ENCODE assay signal across 8 cellular contexts in the genomic region with DNA sequence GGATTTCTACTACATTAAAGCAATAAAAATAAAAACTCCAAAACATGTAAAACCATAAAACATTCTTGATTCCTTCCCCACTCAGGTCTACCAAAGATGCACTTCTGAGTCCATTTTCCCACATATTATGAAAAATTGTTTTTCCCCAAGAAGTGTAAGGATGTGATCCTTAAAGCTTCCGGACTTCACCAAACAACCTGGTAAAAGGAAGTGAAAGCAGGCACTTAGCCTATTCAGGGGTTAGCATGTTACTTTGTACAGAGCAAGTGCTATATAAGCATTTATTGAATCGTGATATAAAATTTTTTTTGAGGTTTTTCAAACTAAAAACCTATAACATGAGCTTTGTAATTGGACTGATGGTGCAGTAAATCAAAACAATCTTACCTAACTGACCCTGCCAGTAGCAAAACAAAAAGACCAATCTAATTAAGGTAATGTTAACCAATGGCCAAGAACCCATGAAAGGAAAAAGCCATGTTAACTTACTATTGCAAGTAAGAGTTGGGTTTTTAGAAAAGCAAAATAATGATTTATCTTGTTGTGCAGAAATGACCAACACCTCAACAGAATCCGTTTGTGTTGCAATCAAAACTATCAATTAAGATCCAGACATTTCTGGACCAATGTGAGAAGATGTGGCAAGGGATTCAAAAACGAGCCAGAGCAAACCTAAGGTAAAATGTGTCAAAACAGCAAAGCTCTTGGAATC. TPM values are rescaled to one million over a fixed set of nuclear protein-coding genes. Genes with fewer than 3 reads are reported as not detected.
DNase-seq lines count a peak whose midpoint lies in the region; ATAC-seq and TF ChIP-seq lines count a peak whose summit lies in the region.

No MANE protein-coding gene starts in this region.

- no peaks in the 10 kb centered on the region for H3K27me3 Mint-ChIP-seq in activated CD4-positive, alpha-beta T cell treated with anti-CD3 and anti-CD28 coated beads for 36 hours
- no peaks in the 10 kb centered on the region for H3K27me3 Mint-ChIP-seq in activated CD8-positive, alpha-beta T cell treated with anti-CD3 and anti-CD28 coated beads, Interleukin-2, amount 10 ng/mL, durations not matched to agents 7 days and 5 days (ENCODE audit: low read depth)

- no peaks in the 10 kb centered on the region for H3K36me3 ChIP-seq in suprapubic skin

- TF ChIP-seq CTCF in suprapubic skin (IDR thresholded peaks at IDR 0.05) = no peak

- TF ChIP-seq POLR2A in suprapubic skin (IDR thresholded peaks at IDR 0.05) = no peak

- H3K9me3 ChIP-seq in iPS-18c (ENCODE audit: control insufficient read depth, insufficient read depth, low read length) = peaks cover 3% of the 10 kb centered on the region
- H3K9me3 ChIP-seq in suprapubic skin = no peaks in the 10 kb centered on the region

- no peak for TF ChIP-seq EP300 in suprapubic skin (IDR thresholded peaks at IDR 0.05)

- 16% methylated on average over 4 of the region's 4 CpGs for WGBS in suprapubic skin

- CTCF ChIA-PET in activated CD4-positive, alpha-beta T cell treated with anti-CD3 and anti-CD28 coated beads for 36 hours (lab: Charles Lee) = interaction anchor here (0.6 to 2.8 kb wide), 4 partner anchors 10 to 75 kb away, joined by 3 to 9 read pairs (median 4); no protein-coding TSS in a partner anchor
- CTCF ChIA-PET in activated CD8-positive, alpha-beta T cell treated with anti-CD3 and anti-CD28 coated beads, Interleukin-2, amount 10 ng/mL, durations not matched to agents 7 days and 5 days (lab: Charles Lee) = interaction anchor here (1.4 kb wide), 1 partner anchor 259 kb away, joined by 3 read pairs; no protein-coding TSS in a partner anchor
- CTCF ChIA-PET in HEK293T (lab: Yijun Ruan, JAX) = no interaction called here

- no peaks in the 10 kb centered on the region for H3K9me3 Mint-ChIP-seq in activated CD4-positive, alpha-beta T cell treated with anti-CD3 and anti-CD28 coated beads for 36 hours (ENCODE audit: low read depth)
- no peaks in the 10 kb centered on the region for H3K9me3 Mint-ChIP-seq in activated CD8-positive, alpha-beta T cell treated with anti-CD3 and anti-CD28 coated beads, Interleukin-2, amount 10 ng/mL, durations not matched to agents 7 days and 5 days (ENCODE audit: insufficient read depth)

- peaks cover 18% of the 10 kb centered on the region for H3K36me3 Mint-ChIP-seq in activated CD4-positive, alpha-beta T cell treated with anti-CD3 and anti-CD28 coated beads for 36 hours (ENCODE audit: low read depth)
- H3K36me3 Mint-ChIP-seq in activated CD8-positive, alpha-beta T cell treated with anti-CD3 and anti-CD28 coated beads, Interleukin-2, amount 10 ng/mL, durations not matched to agents 7 days and 5 days (ENCODE audit: low read depth) = peaks cover 14% of the 10 kb centered on the region

- intact Hi-C loops in activated CD4-positive, alpha-beta T cell treated with anti-CD3 and anti-CD28 coated beads for 36 hours (cut with DNase I, micrococcal nuclease) = loop anchor here (2.0 to 10.0 kb wide), 10 partner anchors 45 to 1930 kb away; partner anchors contain the start of genes ELP6 (in 1 of the 2), IP6K2 (in 1 of the 2), PTPN23 (in 1 of the 2) and QRICH1 (in 1 of the 2)

- ATAC-seq in activated CD4-positive, alpha-beta T cell treated with anti-CD3 and anti-CD28 coated beads for 36 hours = no peak
- no peak for ATAC-seq in activated CD8-positive, alpha-beta T cell treated with anti-CD3 and anti-CD28 coated beads, Interleukin-2, amount 10 ng/mL, durations not matched to agents 7 days and 5 days

- peaks cover 55% of the 10 kb centered on the region for H3K4me1 Mint-ChIP-seq in activated CD4-positive, alpha-beta T cell treated with anti-CD3 and anti-CD28 coated beads for 36 hours
- H3K4me1 Mint-ChIP-seq in activated CD8-positive, alpha-beta T cell treated with anti-CD3 and anti-CD28 coated beads, Interleukin-2, amount 10 ng/mL, durations not matched to agents 7 days and 5 days (ENCODE audit: low read depth) = peaks cover 47% of the 10 kb centered on the region

- DNase-seq in activated CD4-positive, alpha-beta T cell treated with anti-CD3 and anti-CD28 coated beads for 36 hours = no peak
- no peak for DNase-seq in activated CD4-positive, alpha-beta T cell treated with anti-CD3 and anti-CD28 coated beads, Interleukin-2, amount 50 U/mL, for 1 hour
- no peak for DNase-seq in activated CD8-positive, alpha-beta T cell treated with anti-CD3 and anti-CD28 coated beads, Interleukin-2, amount 10 ng/mL, durations not matched to agents 7 days and 5 days
- DNase-seq in suprapubic skin (ENCODE audit: low spot score in 2 of 2) (no peak), HEK293T (ENCODE audit: extremely low spot score) (no peak), NCI-H526 (lab: John Stamatoyannopoulos, UW) (no peak)
- no peak for DNase-seq in stimulated activated CD4-positive, alpha-beta T cell treated with anti-CD3 and anti-CD28 coated beads, Interleukin-12 subunit alpha, Interleukin-12 subunit beta, amount 100 ng/mL, for 4 hours

- peaks cover 54% of the 10 kb centered on the region for H3K4me1 ChIP-seq in suprapubic skin

- H3K4me3 ChIP-seq in iPS-18c (ENCODE audit: insufficient read depth, low read depth, low read length) (peak overlapping the region; percentile 91), suprapubic skin (peak overlapping the region; percentile 90)

- no peaks in the 10 kb centered on the region for H3K27me3 ChIP-seq in suprapubic skin

- H3K4me3 Mint-ChIP-seq in activated CD4-positive, alpha-beta T cell treated with anti-CD3 and anti-CD28 coated beads for 36 hours = peak overlapping the region; percentile 97
- peak overlapping the region; percentile 87 for H3K4me3 Mint-ChIP-seq in activated CD8-positive, alpha-beta T cell treated with anti-CD3 and anti-CD28 coated beads, Interleukin-2, amount 10 ng/mL, durations not matched to agents 7 days and 5 days

- peak overlapping the region; percentile 99 for H3K27ac Mint-ChIP-seq in activated CD4-positive, alpha-beta T cell treated with anti-CD3 and anti-CD28 coated beads for 36 hours
- H3K27ac Mint-ChIP-seq in activated CD8-positive, alpha-beta T cell treated with anti-CD3 and anti-CD28 coated beads, Interleukin-2, amount 10 ng/mL, durations not matched to agents 7 days and 5 days = peak overlapping the region; percentile 95

- H3K27ac ChIP-seq in suprapubic skin = peak overlapping the region; percentile 97

- POLR2A ChIA-PET in activated CD4-positive, alpha-beta T cell treated with anti-CD3 and anti-CD28 coated beads for 36 hours (lab: Charles Lee) = interaction anchor here (1.8 kb wide), 1 partner anchor 13 kb away, joined by 5 read pairs; no protein-coding TSS in a partner anchor
- POLR2A ChIA-PET in activated CD8-positive, alpha-beta T cell treated with anti-CD3 and anti-CD28 coated beads, Interleukin-2, amount 10 ng/mL, durations not matched to agents 7 days and 5 days (lab: Charles Lee) = interaction anchor here (0.8 kb wide), 1 partner anchor 218 kb away, joined by 7 read pairs; the partner anchor contains the start of gene PTPN23
- POLR2A ChIA-PET in HEK293T (lab: Yijun Ruan, JAX) = no interaction called here

TF ChIP-seq in HEK293T, 16 proteins besides CTCF, POLR2A, EP300 and RAD21:
- TF ChIP-seq LEF1 (IDR thresholded peaks at IDR 0.05; ENCODE audit: borderline replicate concordance) (no peak), SP1 (IDR thresholded peaks at IDR 0.05) (no peak), ZNF384 (IDR thresholded peaks at IDR 0.05) (no peak), L3MBTL2 (conservative IDR thresholded peaks at IDR 0.05) (no peak), TARDBP (IDR thresholded peaks at IDR 0.05) (no peak), BHLHE40 (IDR thresholded peaks at IDR 0.05; ENCODE audit: borderline replicate concordance) (no peak), FOXA1 (IDR thresholded peaks at IDR 0.05) (no peak), HDGF (IDR thresholded peaks at IDR 0.05; ENCODE audit: borderline replicate concordance) (no peak), CTBP1 (IDR thresholded peaks at IDR 0.05; ENCODE audit: borderline replicate concordance) (no peak), ELF4 (IDR thresholded peaks at IDR 0.05) (no peak), FOXM1 (IDR thresholded peaks at IDR 0.05; ENCODE audit: borderline replicate concordance) (no peak)
- TF ChIP-seq, protein P1, sequence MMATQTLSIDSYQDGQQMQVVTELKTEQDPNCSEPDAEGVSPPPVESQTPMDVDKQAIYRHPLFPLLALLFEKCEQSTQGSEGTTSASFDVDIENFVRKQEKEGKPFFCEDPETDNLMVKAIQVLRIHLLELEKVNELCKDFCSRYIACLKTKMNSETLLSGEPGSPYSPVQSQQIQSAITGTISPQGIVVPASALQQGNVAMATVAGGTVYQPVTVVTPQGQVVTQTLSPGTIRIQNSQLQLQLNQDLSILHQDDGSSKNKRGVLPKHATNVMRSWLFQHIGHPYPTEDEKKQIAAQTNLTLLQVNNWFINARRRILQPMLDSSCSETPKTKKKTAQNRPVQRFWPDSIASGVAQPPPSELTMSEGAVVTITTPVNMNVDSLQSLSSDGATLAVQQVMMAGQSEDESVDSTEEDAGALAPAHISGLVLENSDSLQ (IDR thresholded peaks at IDR 0.05) = no peak

RNA-seq across cellular contexts. Expression of gene SETD2, which starts 1.8 kb away (rescaled TPM):
- 10 to 100 TPM; 31.8 to 35.8 TPM for total RNA-seq in activated CD4-positive, alpha-beta T cell treated with anti-CD3 and anti-CD28 coated beads for 36 hours
- 10 to 100 TPM; 43.1 to 48.1 TPM for total RNA-seq in activated CD8-positive, alpha-beta T cell treated with anti-CD3 and anti-CD28 coated beads, Interleukin-2, amount 10 ng/mL, durations not matched to agents 7 days and 5 days
- 10 to 100 TPM; 41.4 to 78.6 (median 53.4) TPM for total RNA-seq in suprapubic skin
